Comparison of ENCODE assay signal across 1 cellular context in the genomic region with DNA sequence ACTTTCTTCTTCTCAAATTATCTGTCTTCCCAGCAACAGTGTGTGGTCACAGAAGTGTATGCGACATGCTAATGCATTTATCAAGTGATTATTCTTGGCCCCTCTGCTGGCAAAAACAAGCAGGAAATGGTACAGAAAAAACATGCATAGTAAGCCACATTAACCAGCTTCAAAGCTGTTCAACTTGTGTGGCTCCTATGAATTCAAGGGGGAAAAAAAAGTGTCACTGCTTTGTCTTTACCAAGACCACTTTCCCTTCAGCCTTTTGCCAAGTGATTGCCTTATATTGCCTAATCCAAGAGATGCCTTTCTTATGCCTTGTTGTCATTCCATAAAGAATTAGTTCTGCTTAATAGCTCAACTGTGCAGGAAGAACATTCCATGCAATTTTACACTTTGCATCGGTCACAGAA.
TF ChIP-seq lines count a peak whose summit lies in the region.

No MANE protein-coding gene starts in this region.

TF ChIP-seq in HEK293, 187 proteins besides CTCF, POLR2A, EP300 and RAD21 (continued from another document):
- TF ChIP-seq, protein P1, sequence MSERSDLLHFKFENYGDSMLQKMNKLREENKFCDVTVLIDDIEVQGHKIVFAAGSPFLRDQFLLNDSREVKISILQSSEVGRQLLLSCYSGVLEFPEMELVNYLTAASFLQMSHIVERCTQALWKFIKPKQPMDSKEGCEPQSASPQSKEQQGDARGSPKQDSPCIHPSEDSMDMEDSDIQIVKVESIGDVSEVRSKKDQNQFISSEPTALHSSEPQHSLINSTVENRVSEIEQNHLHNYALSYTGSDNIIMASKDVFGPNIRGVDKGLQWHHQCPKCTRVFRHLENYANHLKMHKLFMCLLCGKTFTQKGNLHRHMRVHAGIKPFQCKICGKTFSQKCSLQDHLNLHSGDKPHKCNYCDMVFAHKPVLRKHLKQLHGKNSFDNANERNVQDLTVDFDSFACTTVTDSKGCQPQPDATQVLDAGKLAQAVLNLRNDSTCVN (tag by site-specific recombination; optimal IDR thresholded peaks at IDR 0.05) = no peak
- TF ChIP-seq ZFP41 (tag by site-specific recombination; IDR thresholded peaks at IDR 0.05; ENCODE audit: borderline replicate concordance) (no peak), MZF1 (tag by site-specific recombination; IDR thresholded peaks at IDR 0.05; ENCODE audit: borderline replicate concordance) (no peak), ZNF791 (tag by site-specific recombination; IDR thresholded peaks at IDR 0.05) (no peak), ZNF777 (tag by site-specific recombination; IDR thresholded peaks at IDR 0.05; ENCODE audit: borderline replicate concordance) (no peak), SCRT2 (tag by site-specific recombination; IDR thresholded peaks at IDR 0.05) (peak; percentile 53), EGR2 (tag by site-specific recombination; IDR thresholded peaks at IDR 0.05; ENCODE audit: low read depth) (no peak), ZNF473 (tag by site-specific recombination; IDR thresholded peaks at IDR 0.05) (no peak), ZNF501 (tag by site-specific recombination; IDR thresholded peaks at IDR 0.05) (no peak), FEZF1 (tag by site-specific recombination; IDR thresholded peaks at IDR 0.05) (peak; percentile 76)
- TF ChIP-seq, protein P2, sequence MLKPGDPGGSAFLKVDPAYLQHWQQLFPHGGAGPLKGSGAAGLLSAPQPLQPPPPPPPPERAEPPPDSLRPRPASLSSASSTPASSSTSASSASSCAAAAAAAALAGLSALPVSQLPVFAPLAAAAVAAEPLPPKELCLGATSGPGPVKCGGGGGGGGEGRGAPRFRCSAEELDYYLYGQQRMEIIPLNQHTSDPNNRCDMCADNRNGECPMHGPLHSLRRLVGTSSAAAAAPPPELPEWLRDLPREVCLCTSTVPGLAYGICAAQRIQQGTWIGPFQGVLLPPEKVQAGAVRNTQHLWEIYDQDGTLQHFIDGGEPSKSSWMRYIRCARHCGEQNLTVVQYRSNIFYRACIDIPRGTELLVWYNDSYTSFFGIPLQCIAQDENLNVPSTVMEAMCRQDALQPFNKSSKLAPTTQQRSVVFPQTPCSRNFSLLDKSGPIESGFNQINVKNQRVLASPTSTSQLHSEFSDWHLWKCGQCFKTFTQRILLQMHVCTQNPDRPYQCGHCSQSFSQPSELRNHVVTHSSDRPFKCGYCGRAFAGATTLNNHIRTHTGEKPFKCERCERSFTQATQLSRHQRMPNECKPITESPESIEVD (tag by site-specific recombination; IDR thresholded peaks at IDR 0.05) = peak; percentile 58; the same call in 1 of the 2 replicates
- TF ChIP-seq, protein P3, sequence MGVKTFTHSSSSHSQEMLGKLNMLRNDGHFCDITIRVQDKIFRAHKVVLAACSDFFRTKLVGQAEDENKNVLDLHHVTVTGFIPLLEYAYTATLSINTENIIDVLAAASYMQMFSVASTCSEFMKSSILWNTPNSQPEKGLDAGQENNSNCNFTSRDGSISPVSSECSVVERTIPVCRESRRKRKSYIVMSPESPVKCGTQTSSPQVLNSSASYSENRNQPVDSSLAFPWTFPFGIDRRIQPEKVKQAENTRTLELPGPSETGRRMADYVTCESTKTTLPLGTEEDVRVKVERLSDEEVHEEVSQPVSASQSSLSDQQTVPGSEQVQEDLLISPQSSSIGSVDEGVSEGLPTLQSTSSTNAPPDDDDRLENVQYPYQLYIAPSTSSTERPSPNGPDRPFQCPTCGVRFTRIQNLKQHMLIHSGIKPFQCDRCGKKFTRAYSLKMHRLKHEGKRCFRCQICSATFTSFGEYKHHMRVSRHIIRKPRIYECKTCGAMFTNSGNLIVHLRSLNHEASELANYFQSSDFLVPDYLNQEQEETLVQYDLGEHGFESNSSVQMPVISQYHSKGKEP (tag by site-specific recombination; IDR thresholded peaks at IDR 0.05) = peak; percentile 10; the same call in 1 of the 2 replicates
